8 cellular contexts compared by ENCODE assay signal in genomic region chr1:156337888-156338179, GRCh38. TPM values are rescaled to one million over a fixed set of nuclear protein-coding genes. Genes with fewer than 3 reads are reported as not detected.
DNase-seq lines count a peak whose midpoint lies in the region; ATAC-seq lines count a peak whose summit lies in the region.

No MANE protein-coding gene starts in this region.

- ATAC-seq in Right ventricle myocardium superior (ENCODE audit: poor library complexity), result peak; percentile 20

- intact Hi-C loops in Right ventricle myocardium superior (cut with DNase I) (no loop called here), cardiac septum (cut with DNase I) (no loop called here)

- peak overlapping the region; percentile 96 for H3K4me3 ChIP-seq in iPS-11a (ENCODE audit: low read depth, low read length)

- peak; percentile 40 for DNase-seq in Right ventricle myocardium superior
- no peak for DNase-seq in cardiac septum (ENCODE audit: low spot score)
- peak; percentile 40 for DNase-seq in activated naive CD4-positive, alpha-beta T cell treated with Interleukin-2 at 50 U/mL for 16 hours
- peak; percentile 38 for DNase-seq in stimulated activated naive CD4-positive, alpha-beta T cell treated with Interleukin-2 at 50 U/mL for 16 hours (lab: John Stamatoyannopoulos, UW)
- DNase-seq in SW480 (ENCODE audit: low spot score), result no peak
- DNase-seq in SW 1271 (lab: John Stamatoyannopoulos, UW), result no peak
- no peak for DNase-seq in DMS53 treated with DMSO at 0.1 percent for 48 hours (lab: John Stamatoyannopoulos, UW; ENCODE audit: unreplicated experiment)

RNA-seq across cellular contexts. Expression of gene CCT3, which starts 0.3 kb away (rescaled TPM):
- 128 TPM for total RNA-seq in Right ventricle myocardium superior
- 127 TPM for total RNA-seq in cardiac septum

RNA-seq across cellular contexts. Expression of gene TSACC, which starts 0.5 kb away (rescaled TPM):
- total RNA-seq in Right ventricle myocardium superior, result not detected
- total RNA-seq in cardiac septum, result not detected

RNA-seq across cellular contexts. Expression of gene RHBG, which starts 31.2 kb away (rescaled TPM):
- total RNA-seq in Right ventricle myocardium superior (not detected), cardiac septum (not detected)

RNA-seq across cellular contexts. Expression of gene VHLL, which starts 38.7 kb away (rescaled TPM):
- not detected for total RNA-seq in Right ventricle myocardium superior
- not detected for total RNA-seq in cardiac septum

RNA-seq across cellular contexts. Expression of gene GLMP, which starts 42.4 kb away (rescaled TPM):
- total RNA-seq in Right ventricle myocardium superior, result 14.1 TPM
- total RNA-seq in cardiac septum, result 15.2 TPM

Comparison
In these comparisons a context has a peak if more than half of its experiments do, and no peak if none do; other contexts are left out.
1. DNase-seq: peak in Right ventricle myocardium superior (single experiment), activated naive CD4-positive, alpha-beta T cell treated with Interleukin-2 at 50 U/mL for 16 hours (single experiment) and stimulated activated naive CD4-positive, alpha-beta T cell treated with Interleukin-2 at 50 U/mL for 16 hours (single experiment); none in cardiac septum (single experiment), SW480 (single experiment), SW 1271 (0 of 2) and DMS53 treated with DMSO at 0.1 percent for 48 hours (single experiment).